Comparison of ENCODE assay signal across 32 cellular contexts in the genomic region with DNA sequence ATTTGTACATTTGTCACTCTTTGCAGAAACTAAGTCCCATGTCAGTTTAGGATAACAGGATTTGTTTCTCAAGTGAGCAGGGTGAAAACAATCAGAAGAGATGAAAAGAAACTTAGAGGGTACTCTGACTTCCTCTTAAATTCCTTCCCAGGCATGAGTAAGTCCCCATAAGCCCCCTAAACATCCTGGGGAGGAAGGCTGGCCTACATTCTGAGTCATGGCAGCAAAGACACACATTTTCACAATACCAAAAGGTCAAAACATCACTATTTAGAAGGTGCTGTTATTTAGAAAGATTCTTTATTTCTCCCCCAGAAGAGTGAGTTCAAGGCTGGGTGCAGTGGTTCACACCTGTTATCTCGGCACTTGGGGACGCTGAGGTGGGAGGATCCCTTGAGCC.
"Had no signal": no experiment of that assay in that cellular context is flagged by ENCODE, and none has a peak within 500 bp of the region (broad histone marks: within the 10 kb centered on the region; RNA-seq: fewer than 3 reads in every experiment).

No MANE protein-coding gene starts in this region.

- H3K27me3 ChIP-seq: adrenal gland, cardiac muscle cell, colonic mucosa, dorsolateral prefrontal cortex, gastrocnemius medialis, right atrium auricular region, spleen, stomach, suprapubic skin, tibial artery, upper lobe of right lung had no signal

- H3K27me3 Mint-ChIP-seq: activated CD4-positive, alpha-beta memory T cell treated with anti-CD3 and anti-CD28 coated beads for 36 hours; activated naive CD4-positive, alpha-beta T cell treated with anti-CD3 and anti-CD28 coated beads, Interleukin-2, amount 50 U/mL, for 24 hours; brain; natural killer cell treated with Interleukin-12 subunit alpha and Interleukin-12 subunit beta and Interleukin-15 and Interleukin-18, amount 100 ng/mL, for 72 hours had no signal

- H3K9me3 ChIP-seq: adrenal gland, colonic mucosa, gastrocnemius medialis, mucosa of descending colon, right atrium auricular region, spleen, stomach, suprapubic skin, tibial artery, upper lobe of right lung had no signal

- FAIRE-seq: keratinocyte, TTC549 had no signal

- H3K27ac ChIP-seq: adrenal gland, cardiac muscle cell, colonic mucosa, dorsolateral prefrontal cortex, gastrocnemius medialis, right atrium auricular region, spleen, stomach, suprapubic skin, tibial artery, upper lobe of right lung, WERI-Rb-1 had no signal

- H3K36me3 Mint-ChIP-seq: activated CD4-positive, alpha-beta memory T cell treated with anti-CD3 and anti-CD28 coated beads for 36 hours; brain; natural killer cell treated with Interleukin-12 subunit alpha and Interleukin-12 subunit beta and Interleukin-15 and Interleukin-18, amount 100 ng/mL, for 72 hours had no signal

- H3K4me3 ChIP-seq: adrenal gland, cardiac muscle cell, colonic mucosa, dorsolateral prefrontal cortex, gastrocnemius medialis, mucosa of descending colon, right atrium auricular region, spleen, stomach, suprapubic skin, tibial artery, upper lobe of right lung had no signal

- ATAC-seq: activated CD4-positive, CD25-positive, alpha-beta regulatory T cell treated with anti-CD3 and anti-CD28 coated beads, Interleukin-2, amount 50 U/mL, for 24 hours; gastrocnemius medialis; left cardiac atrium; left ventricle myocardium superior; mucosa of descending colon; natural killer cell treated with Interleukin-12 subunit alpha and Interleukin-12 subunit beta and Interleukin-15 and Interleukin-18, amount 100 ng/mL, for 72 hours; upper lobe of right lung had no signal

- H3K9me3 Mint-ChIP-seq: activated CD4-positive, alpha-beta memory T cell treated with anti-CD3 and anti-CD28 coated beads for 36 hours; activated naive CD4-positive, alpha-beta T cell treated with anti-CD3 and anti-CD28 coated beads, Interleukin-2, amount 50 U/mL, for 24 hours; natural killer cell treated with Interleukin-12 subunit alpha and Interleukin-12 subunit beta and Interleukin-15 and Interleukin-18, amount 100 ng/mL, for 72 hours had no signal

- H3K27ac Mint-ChIP-seq: activated CD4-positive, alpha-beta memory T cell treated with anti-CD3 and anti-CD28 coated beads for 36 hours; activated naive CD4-positive, alpha-beta T cell treated with anti-CD3 and anti-CD28 coated beads, Interleukin-2, amount 50 U/mL, for 24 hours; activated T-helper 2 cell treated with anti-CD3 and anti-CD28 coated beads, Interferon-gamma antibody, Interleukin-2, Interleukin-4, amounts not matched to agents 10 μg/mL and 5 μg/mL and 100 μg/mL, durations not matched to agents 14 hours and 24 hours and 36 hours; brain; T-helper 1 cell treated with Interleukin-12 subunit alpha and Interleukin-12 subunit beta and Interleukin-4 antibody, amounts not matched to agents 30 μg/mL and 1 μg/mL, for 36 hours had no signal

- DNase-seq: activated CD4-positive, alpha-beta memory T cell treated with anti-CD3 and anti-CD28 coated beads for 36 hours; activated CD4-positive, alpha-beta T cell treated with anti-CD3 and anti-CD28 coated beads for 48 hours; activated T-cell treated with anti-CD3 and anti-CD28 coated beads, Interleukin-2, amount 50 U/mL, for 48 hours; adrenal gland; aorta; cerebellar nuclear complex; colonic mucosa; dorsolateral prefrontal cortex; effector memory CD4-positive, alpha-beta T cell; erythroblast; gastrocnemius medialis; glutamatergic neuron; left cardiac atrium; left ventricle myocardium superior; mucosa of descending colon; spleen; stomach; T-helper 9 cell; tibial artery; upper lobe of right lung; WERI-Rb-1 had no signal

- H3K4me3 Mint-ChIP-seq: activated CD4-positive, alpha-beta memory T cell treated with anti-CD3 and anti-CD28 coated beads for 36 hours; activated naive CD4-positive, alpha-beta T cell treated with anti-CD3 and anti-CD28 coated beads, Interleukin-2, amount 50 U/mL, for 24 hours; brain; natural killer cell treated with Interleukin-12 subunit alpha and Interleukin-12 subunit beta and Interleukin-15 and Interleukin-18, amount 100 ng/mL, for 72 hours; T-helper 1 cell treated with Interleukin-12 subunit alpha and Interleukin-12 subunit beta and Interleukin-4 antibody, amounts not matched to agents 30 μg/mL and 1 μg/mL, for 36 hours had no signal

- H3K4me1 ChIP-seq: colonic mucosa had no signal

- H3K36me3 ChIP-seq: adrenal gland, cardiac muscle cell, colonic mucosa, gastrocnemius medialis, right atrium auricular region, stomach, suprapubic skin, tibial artery, upper lobe of right lung, WERI-Rb-1 had no signal
